12 cellular contexts compared by ENCODE assay signal in the genomic region with DNA sequence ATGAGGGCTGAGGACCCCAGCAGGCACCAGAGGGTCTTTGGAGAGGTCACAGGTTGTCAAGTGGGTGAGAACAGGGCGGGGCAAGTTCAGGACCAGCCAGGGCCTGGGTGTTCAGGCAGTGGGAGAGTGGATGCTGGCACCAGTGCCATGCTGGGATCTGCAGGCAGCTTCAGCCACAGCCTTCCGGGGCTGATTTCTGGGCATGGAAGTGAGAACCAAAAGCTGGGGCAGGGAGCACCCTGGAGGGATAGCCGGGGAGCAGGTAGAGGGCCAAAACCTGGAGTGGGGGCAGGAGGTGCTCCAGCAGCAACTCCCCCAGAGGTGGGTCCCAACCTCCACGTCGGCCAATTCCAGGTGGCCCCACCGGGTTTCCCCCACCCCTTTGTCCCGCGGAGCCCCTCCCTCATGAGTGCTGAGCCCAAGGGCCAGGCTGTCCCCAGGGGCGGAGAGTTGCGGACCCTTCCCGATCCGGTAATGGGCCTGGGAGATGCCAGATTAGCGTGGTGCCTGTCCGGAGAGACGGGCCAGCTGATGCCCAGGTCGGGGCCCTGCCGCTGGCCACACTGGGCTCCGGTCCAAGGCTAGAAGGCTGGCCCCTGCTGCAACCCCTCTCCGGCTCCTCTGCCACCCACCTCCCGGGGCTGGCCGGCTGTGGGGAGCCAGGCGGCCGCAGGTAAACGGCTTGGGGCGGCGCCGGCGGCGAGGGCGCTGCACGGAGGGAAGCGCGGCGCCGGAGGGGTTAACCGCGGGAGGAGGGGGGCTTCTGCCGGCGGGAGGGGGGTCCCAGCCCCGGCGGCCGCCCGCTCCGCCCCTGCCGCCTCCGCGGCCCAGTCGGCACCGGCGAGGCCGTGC. TPM values are rescaled to one million over a fixed set of nuclear protein-coding genes. Genes with fewer than 3 reads are reported as not detected.
DNase-seq lines count a peak whose midpoint lies in the region; ATAC-seq and TF ChIP-seq lines count a peak whose summit lies in the region.
"Had no signal": no experiment of that assay in that cellular context is flagged by ENCODE, and none has a peak within 500 bp of the region (broad histone marks: within the 10 kb centered on the region; RNA-seq: fewer than 3 reads in every experiment).

KCNK4 (plus strand) TSS at position 409 of the 852 bp plus-strand sequence. CDS start 1,717 bp downstream, outside the sequence.

- no peak for TF ChIP-seq EP300 in upper lobe of left lung (IDR thresholded peaks at IDR 0.05)

- DNase-seq in Right ventricle myocardium inferior (ENCODE audit: missing footprints): peak; percentile 22
- no peak for DNase-seq in left ventricle myocardium superior
- peak; percentile 38 for DNase-seq in cerebellum (ENCODE audit: low spot score)
- peak in 1 of 2 donors; percentile 81 for DNase-seq in upper lobe of left lung
- DNase-seq in COR-L47 (lab: John Stamatoyannopoulos, UW): no peak
- DNase-seq: amniotic stem cell, islet precursor cell, NCI-H1417 treated with DMSO at 0.1 percent for 48 hours had no signal

- H3K9me3 ChIP-seq in mucosa of stomach (ENCODE audit: control insufficient read depth, low read length) (no peaks in the 10 kb centered on the region), upper lobe of left lung (no peaks in the 10 kb centered on the region)

- TF ChIP-seq CTCF in upper lobe of left lung (IDR thresholded peaks at IDR 0.05): no peak

- H3K4me1 ChIP-seq in mucosa of stomach (ENCODE audit: control insufficient read depth, insufficient read depth, low read length) (peaks cover 22% of the 10 kb centered on the region), upper lobe of left lung (peaks cover 19 to 31% (median 23%) of the 10 kb centered on the region in 4 donors)

- 13 to 17% methylated on average over 8 to 19 of the region's 51 CpGs for WGBS in upper lobe of left lung, 2 donors

- H3K27me3 ChIP-seq in mucosa of stomach (ENCODE audit: control insufficient read depth, insufficient read depth, low read length) (peaks cover 55% of the 10 kb centered on the region), upper lobe of left lung (peaks cover 0 to 38% (median 23%) of the 10 kb centered on the region in 4 donors)

- H3K9ac ChIP-seq in mucosa of stomach (ENCODE audit: low read length): peak within 1 kb of the TSS; percentile 15

- no peak for TF ChIP-seq POLR2A in upper lobe of left lung (IDR thresholded peaks at IDR 0.05)

- intact Hi-C loops in Right ventricle myocardium inferior (cut with DNase I) (no loop called here), left ventricle myocardium superior (cut with micrococcal nuclease) (no loop called here)

- H3K4me3 ChIP-seq in mucosa of stomach (ENCODE audit: low read length) (no peak within 1 kb of the TSS), upper lobe of left lung (peak within 1 kb of the TSS; percentile 4 to 46 (median 34))

- no peak within 1 kb of the TSS for H3K27ac ChIP-seq in upper lobe of left lung
- H3K27ac ChIP-seq: C4-2B had no signal

- no peak for ATAC-seq in Right ventricle myocardium inferior
- ATAC-seq in left ventricle myocardium superior: no peak
- no peak for ATAC-seq in upper lobe of left lung (ENCODE audit: low FRiP score in 2 of 2)
- ATAC-seq in activated CD4-positive, CD25-positive, alpha-beta regulatory T cell treated with anti-CD3 and anti-CD28 coated beads, Interleukin-2, amount 50 U/mL, for 24 hours: no peak
- ATAC-seq in GM18858 (IDR thresholded peaks at IDR 0.05; ENCODE audit: unreplicated experiment): no peak

- no peaks in the 10 kb centered on the region for H3K36me3 ChIP-seq in mucosa of stomach (ENCODE audit: control insufficient read depth, insufficient read depth, low read length)
- H3K36me3 ChIP-seq in upper lobe of left lung: no peaks in the 10 kb centered on the region

RNA-seq across cellular contexts. Expression of gene KCNK4, which starts in this region (rescaled TPM):
- not detected for total RNA-seq in Right ventricle myocardium inferior
- not detected for total RNA-seq in left ventricle myocardium superior
- total RNA-seq in cerebellum: 2.0 TPM
- total RNA-seq in upper lobe of left lung: under 1 TPM in 3 of 6 donors, not detected in 3; 0.17 to 0.55 (median 0.26) TPM

Comparison
In these comparisons a context has a peak if more than half of its experiments do, and no peak if none do; other contexts are left out.
1. Peak in DNase-seq in Right ventricle myocardium inferior; RNA of the gene not detected or under 1 TPM.